In the genomic region with DNA sequence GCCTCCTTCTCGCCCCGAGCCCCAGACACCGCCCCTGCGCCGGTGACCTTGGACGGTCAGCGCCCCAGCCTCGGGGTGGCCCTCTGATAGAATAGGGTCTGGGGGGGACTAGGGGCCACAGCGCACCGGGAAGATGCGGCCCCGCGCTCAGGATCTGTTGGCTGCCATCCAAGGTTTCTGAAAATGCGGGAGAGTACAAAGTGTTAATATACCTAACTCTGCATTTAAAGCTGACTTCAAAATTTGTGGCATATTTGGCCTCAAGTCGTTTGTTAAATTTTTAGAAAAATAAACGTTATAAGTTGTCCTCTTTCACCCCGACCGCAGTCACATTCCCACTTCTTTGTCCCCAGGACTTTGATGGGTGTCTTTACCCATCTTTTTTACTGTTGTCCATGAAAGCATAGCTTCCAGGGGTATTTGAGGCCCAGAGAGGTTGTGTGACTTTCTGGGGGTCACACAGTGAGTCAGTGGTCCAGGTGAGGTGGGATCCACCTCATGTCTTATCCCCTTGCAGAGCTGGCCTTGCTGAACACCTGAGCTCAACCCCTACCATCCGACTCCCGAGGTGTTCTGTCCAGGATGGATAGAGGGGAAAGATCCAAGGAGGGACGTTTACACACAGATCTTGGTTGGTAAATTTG, we compare ENCODE assay signal across 8 cellular contexts. TPM values are rescaled to one million over a fixed set of nuclear protein-coding genes. Genes with fewer than 3 reads are reported as not detected.
DNase-seq lines count a peak whose midpoint lies in the region; ATAC-seq and TF ChIP-seq lines count a peak whose summit lies in the region.

No MANE protein-coding gene starts in this region.

- in situ Hi-C loops in G401 (cut with HindIII; ENCODE audit: low sequenced_read_pairs): no loop called here

- H3K4me3 ChIP-seq in PC-9 (peak overlapping the region; percentile 79), epithelial cell of proximal tubule (ENCODE audit: low read depth, low read length) (peak overlapping the region; percentile 60), prostate gland (peak overlapping the region; percentile 49 to 53)

- DNase-seq in G401 (ENCODE audit: low spot score) (peak; percentile 28), PC-9 (no peak), epithelial cell of proximal tubule (ENCODE audit: low read depth) (no peak), prostate gland (ENCODE audit: low spot score) (no peak), left lobe of liver (ENCODE audit: low spot score) (no peak)

- no peak for TF ChIP-seq CTCF in PC-9 (conservative IDR thresholded peaks at IDR 0.05)
- TF ChIP-seq CTCF in epithelial cell of proximal tubule (conservative IDR thresholded peaks at IDR 0.05; ENCODE audit: low read depth, low read length): no peak
- TF ChIP-seq CTCF in prostate gland (IDR thresholded peaks at IDR 0.05): no peak

- peak overlapping the region; percentile 76 for H2AFZ ChIP-seq in PC-9

- H3K4me1 ChIP-seq in PC-9 (replicated peaks; ENCODE audit: insufficient read depth) (peaks cover 6% of the 10 kb centered on the region; the same call in 1 of the 2 replicates), prostate gland (replicated peaks) (no peaks in the 10 kb centered on the region)

- H4K20me1 ChIP-seq in PC-9 (ENCODE audit: insufficient read depth): no peaks in the 10 kb centered on the region

- WGBS in prostate gland: 22% methylated on average over 17 of the region's 21 CpGs

- CTCF ChIA-PET in PC-9 (lab: Charles Lee): no interaction called here

- H3K9me3 ChIP-seq in PC-9 (ENCODE audit: insufficient read depth, low read depth) (no peaks in the 10 kb centered on the region), prostate gland (no peaks in the 10 kb centered on the region)

- H3K36me3 ChIP-seq in PC-9 (ENCODE audit: low read depth) (no peaks in the 10 kb centered on the region), prostate gland (no peaks in the 10 kb centered on the region)

- H3K79me2 ChIP-seq in PC-9 (ENCODE audit: low read depth): no peaks in the 10 kb centered on the region

- TSS peak; percentile 72 for BruUV-seq in PC-9 (replicated peaks; lab: Mats Ljungman, UMichigan)

- H3K27ac ChIP-seq in PC-9 (no peak overlapping the region), prostate gland (peak overlapping the region; percentile 37 to 58)

- intact Hi-C loops in PC-9 (cut with micrococcal nuclease; ENCODE audit: unreplicated experiment) (loop anchor here (1.0 to 5.0 kb wide), 2 partner anchors 24 to 48 kb away; no protein-coding TSS in a partner anchor), prostate gland (cut with DNase I) (loop anchor here (5.0 kb wide), 1 partner anchor 162 kb away; no protein-coding TSS in a partner anchor)

- ATAC-seq in GM21737 (IDR thresholded peaks at IDR 0.05; ENCODE audit: unreplicated experiment): no peak
- ATAC-seq in left lobe of liver: no peak
- ATAC-seq in GM21619 (IDR thresholded peaks at IDR 0.05; ENCODE audit: unreplicated experiment): no peak
- ATAC-seq in HG02678 (IDR thresholded peaks at IDR 0.05; ENCODE audit: unreplicated experiment): no peak

- peaks cover 13% of the 10 kb centered on the region; the same call in 1 of the 2 replicates for H3F3A ChIP-seq in PC-9 (ENCODE audit: insufficient read depth, low read depth)

- H3K27me3 ChIP-seq in PC-9 (ENCODE audit: insufficient read depth, low read depth) (no peaks in the 10 kb centered on the region), prostate gland (replicated peaks; ENCODE audit: insufficient read depth) (no peaks in the 10 kb centered on the region)

- H3K9me2 ChIP-seq in PC-9 (ENCODE audit: insufficient read depth): no peaks in the 10 kb centered on the region

- POLR2A ChIA-PET in PC-9 (lab: Charles Lee; ENCODE audit: unreplicated experiment): no interaction called here

- peak overlapping the region; percentile 83 for H3K4me2 ChIP-seq in PC-9

- no peak for TF ChIP-seq POLR2A in prostate gland (IDR thresholded peaks at IDR 0.05)

RNA-seq across cellular contexts. Expression of a gene that starts 0.8 kb away (rescaled TPM):
- total RNA-seq in G401 (2014; rRNA removed; shearing (Covaris generic)): 1.4 and 3.8 TPM in 2 replicates
- total RNA-seq in PC-9 (2021): 6.2 and 9.6 TPM in 2 replicates
- total RNA-seq in epithelial cell of proximal tubule: 4.2 and 38.7 TPM in 2 replicates
- total RNA-seq in prostate gland: 10 to 100 TPM in 1 of 2 donors, 1 to 10 TPM in 1; 7.6 to 35.2 TPM
- 1.6 TPM for total RNA-seq in left lobe of liver

RNA-seq across cellular contexts. Expression of a gene that starts 22.9 kb away (rescaled TPM):
- total RNA-seq in G401 (2014; rRNA removed; shearing (Covaris generic)): 162 and 165 TPM in 2 replicates
- total RNA-seq in PC-9 (2021): 57.7 and 87.6 TPM in 2 replicates
- total RNA-seq in epithelial cell of proximal tubule: 75.6 and 138 TPM in 2 replicates
- total RNA-seq in prostate gland: 10 to 100 TPM; 52.6 to 79.6 TPM
- total RNA-seq in left lobe of liver: 20.3 TPM
